ENCODE assay signal across 11 cellular contexts in the genomic region with DNA sequence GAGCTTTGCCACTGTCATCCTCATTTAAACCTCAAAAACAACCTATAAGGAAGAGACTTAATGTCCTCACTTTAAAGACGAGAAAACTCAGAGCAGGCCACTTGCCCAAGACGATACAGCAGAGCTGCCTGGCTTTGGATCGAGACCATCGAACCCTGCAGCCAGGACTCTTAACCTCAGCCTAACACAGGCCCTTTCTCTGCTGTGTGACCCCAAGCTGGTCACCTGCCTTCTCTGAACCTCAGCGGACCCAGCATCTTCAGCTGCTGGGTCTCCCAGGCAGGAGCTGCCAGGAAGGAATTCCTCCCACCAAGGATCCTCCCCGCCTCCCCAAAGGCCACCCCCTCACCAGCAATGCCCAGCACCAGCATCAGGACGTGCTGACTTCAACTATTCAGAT.
"Had no signal": no experiment of that assay in that cellular context is flagged by ENCODE, and none has a peak within 500 bp of the region (broad histone marks: within the 10 kb centered on the region; RNA-seq: fewer than 3 reads in every experiment).

No MANE protein-coding gene starts in this region.

- H3K27ac Mint-ChIP-seq: activated naive CD4-positive, alpha-beta T cell treated with anti-CD3 and anti-CD28 coated beads, Interleukin-2, amount 50 U/mL, for 72 hours; T-helper 1 cell treated with Interleukin-12 subunit alpha and Interleukin-12 subunit beta and Interleukin-4 antibody, amounts not matched to agents 30 μg/mL and 1 μg/mL, for 36 hours had no signal

- DNase-seq: activated CD4-positive, alpha-beta T cell treated with anti-CD3 and anti-CD28 coated beads, Interleukin-2, amount 50 U/mL, for 1 hour; activated CD4-positive, CD25-positive, alpha-beta regulatory T cell; activated T-cell treated with anti-CD3 and anti-CD28 coated beads for 4 hours; anterior cingulate cortex; gastrocnemius medialis; kidney had no signal

- H3K4me1 ChIP-seq: gastrocnemius medialis had no signal

- H3K4me1 Mint-ChIP-seq: neural crest cell had no signal

- ATAC-seq: activated naive CD4-positive, alpha-beta T cell treated with anti-CD3 and anti-CD28 coated beads, Interleukin-2, amount 50 U/mL, for 72 hours; gastrocnemius medialis had no signal

- H3K27ac ChIP-seq: gastrocnemius medialis, tibial nerve had no signal

- H3K4me3 Mint-ChIP-seq: neural crest cell; T-helper 1 cell treated with Interleukin-12 subunit alpha and Interleukin-12 subunit beta and Interleukin-4 antibody, amounts not matched to agents 30 μg/mL and 1 μg/mL, for 36 hours had no signal

- H3K9me3 Mint-ChIP-seq: activated naive CD4-positive, alpha-beta T cell treated with anti-CD3 and anti-CD28 coated beads, Interleukin-2, amount 50 U/mL, for 72 hours; neural crest cell; T-helper 1 cell treated with Interleukin-12 subunit alpha and Interleukin-12 subunit beta and Interleukin-4 antibody, amounts not matched to agents 30 μg/mL and 1 μg/mL, for 36 hours had no signal

- H3K9me3 ChIP-seq: gastrocnemius medialis, tibial nerve had no signal

- H3K4me3 ChIP-seq: gastrocnemius medialis, smooth muscle cell, tibial nerve had no signal

- H3K27me3 ChIP-seq: gastrocnemius medialis, tibial nerve had no signal
